Comparison of ENCODE assay signal across 15 cellular contexts in genomic region chr17:60230358-60230757, GRCh38.
"Had no signal": no experiment of that assay in that cellular context is flagged by ENCODE, and none has a peak within 500 bp of the region (broad histone marks: within the 10 kb centered on the region; RNA-seq: fewer than 3 reads in every experiment).

No MANE protein-coding gene starts in this region.

- H3K9me3 ChIP-seq: colonic mucosa, uterus had no signal

- H3K27me3 ChIP-seq: colonic mucosa, uterus had no signal

- H3K4me3 ChIP-seq: colonic mucosa, lung, uterus had no signal

- H3K36me3 ChIP-seq: colonic mucosa, uterus had no signal

- H3K27ac ChIP-seq: colonic mucosa, uterus had no signal

- H3K4me1 Mint-ChIP-seq: immature natural killer cell; naive thymus-derived CD8-positive, alpha-beta T cell; T-cell had no signal

- H3K9me3 Mint-ChIP-seq: immature natural killer cell; naive thymus-derived CD8-positive, alpha-beta T cell; stimulated activated naive CD8-positive, alpha-beta T cell treated with anti-CD3 and anti-CD28 coated beads, Interleukin-15, Interleukin-2, amounts not matched to agents 100 ng/mL and 50 ng/mL, for 24 hours; T-cell had no signal

- H3K4me3 Mint-ChIP-seq: immature natural killer cell; naive thymus-derived CD8-positive, alpha-beta T cell; stimulated activated naive CD8-positive, alpha-beta T cell treated with anti-CD3 and anti-CD28 coated beads, Interleukin-15, Interleukin-2, amounts not matched to agents 100 ng/mL and 50 ng/mL, for 24 hours; T-cell; WTC11 had no signal

- DNase-seq: activated CD4-positive, alpha-beta T cell treated with anti-CD3 and anti-CD28 coated beads for 48 hours; activated naive CD4-positive, alpha-beta T cell treated with Interleukin-2 at 50 U/mL for 16 hours; colonic mucosa; glutamatergic neuron; immature natural killer cell; left colon; naive thymus-derived CD8-positive, alpha-beta T cell; occipital lobe; stimulated activated CD4-positive, alpha-beta T cell treated with anti-CD3 and anti-CD28 coated beads, Interleukin-2, amount 100 ng/mL, for 48 hours; T-cell; uterus had no signal

- FAIRE-seq: endothelial cell of umbilical vein had no signal

- ATAC-seq: naive thymus-derived CD8-positive, alpha-beta T cell; T-cell; WTC11 had no signal

- H3K27ac Mint-ChIP-seq: naive thymus-derived CD8-positive, alpha-beta T cell; T-cell; WTC11 had no signal

- H3K27me3 Mint-ChIP-seq: naive thymus-derived CD8-positive, alpha-beta T cell; stimulated activated naive CD8-positive, alpha-beta T cell treated with anti-CD3 and anti-CD28 coated beads, Interleukin-15, Interleukin-2, amounts not matched to agents 100 ng/mL and 50 ng/mL, for 24 hours; T-cell had no signal

- H3K4me1 ChIP-seq: colonic mucosa, uterus had no signal
